ENCODE assay signal across 23 cellular contexts in genomic region chr7:132106491-132106890, GRCh38.
DNase-seq lines count a peak whose midpoint lies in the region.
"Had no signal": no experiment of that assay in that cellular context is flagged by ENCODE, and none has a peak within 500 bp of the region (broad histone marks: within the 10 kb centered on the region; RNA-seq: fewer than 3 reads in every experiment).

No MANE protein-coding gene starts in this region.

- H2AK5ac ChIP-seq in neuronal stem cell (ENCODE audit: low read depth, low read length) = peak overlapping the region; percentile 27

- H3K4ac ChIP-seq in neuronal stem cell (ENCODE audit: low read length) = no peak overlapping the region

- H3K4me2 ChIP-seq in neuronal stem cell (ENCODE audit: insufficient read depth, low read length, poor library complexity, severe bottlenecking) = no peak overlapping the region
- H3K4me2 ChIP-seq: A549; BLaER1 treated with 17β-estradiol and CSF1 and Interleukin-3, amounts not matched to agents 10 nM and 100 nM had no signal

- H3K23ac ChIP-seq in neuronal stem cell (ENCODE audit: low read depth, low read length, poor library complexity) = no peak overlapping the region

- H2BK5ac ChIP-seq in neuronal stem cell (ENCODE audit: low read length) = no peak overlapping the region

- H3K36me3 Mint-ChIP-seq in activated naive CD4-positive, alpha-beta T cell treated with anti-CD3 and anti-CD28 coated beads, Interleukin-2, amount 10 ng/mL, durations not matched to agents 7 days and 5 days = no peaks in the 10 kb centered on the region
- H3K36me3 Mint-ChIP-seq: CD8-positive, alpha-beta T cell had no signal

- no peaks in the 10 kb centered on the region for H3K27me3 ChIP-seq in neuronal stem cell (ENCODE audit: control insufficient read depth in 3 of 3, insufficient read depth in 3 of 3, low read depth in 1 of 3, low read length in 3 of 3)
- H3K27me3 ChIP-seq: BLaER1 treated with 17β-estradiol and CSF1 and Interleukin-3, amounts not matched to agents 10 nM and 100 nM had no signal

- no peak overlapping the region for H3K4me3 Mint-ChIP-seq in activated naive CD4-positive, alpha-beta T cell treated with anti-CD3 and anti-CD28 coated beads, Interleukin-2, amount 10 ng/mL, durations not matched to agents 7 days and 5 days
- H3K4me3 Mint-ChIP-seq: B cell; CD4-positive, alpha-beta T cell; CD8-positive, alpha-beta T cell had no signal

- H2BK12ac ChIP-seq in neuronal stem cell (ENCODE audit: low read length) = no peak overlapping the region

- no peak overlapping the region for H4K91ac ChIP-seq in neuronal stem cell (ENCODE audit: low read depth, low read length, poor library complexity)

- H3K79me1 ChIP-seq in neuronal stem cell (ENCODE audit: low read depth, low read length) = no peaks in the 10 kb centered on the region

- CTCF ChIA-PET in activated naive CD4-positive, alpha-beta T cell treated with anti-CD3 and anti-CD28 coated beads, Interleukin-2, amount 10 ng/mL, durations not matched to agents 7 days and 5 days (lab: Charles Lee) = no interaction called here

- H3K27me3 Mint-ChIP-seq in activated naive CD4-positive, alpha-beta T cell treated with anti-CD3 and anti-CD28 coated beads, Interleukin-2, amount 10 ng/mL, durations not matched to agents 7 days and 5 days = peaks cover 15% of the 10 kb centered on the region

- H2AFZ ChIP-seq in neuronal stem cell (ENCODE audit: low read length) = no peak overlapping the region

- no CpG with 5 or more reads among the region's 7 CpGs for WGBS in neuronal stem cell (ENCODE audit: extremely low coverage in 2 of 2, insufficient read length in 2 of 2, insufficient replicate concordance in 1 of 2), 2 donors

- H3K9ac ChIP-seq in neuronal stem cell (ENCODE audit: low read depth, low read length, poor library complexity) = no peak overlapping the region
- H3K9ac ChIP-seq: BLaER1 treated with 17β-estradiol and CSF1 and Interleukin-3, amounts not matched to agents 10 nM and 100 nM had no signal

- no peaks in the 10 kb centered on the region for H3K9me3 Mint-ChIP-seq in activated naive CD4-positive, alpha-beta T cell treated with anti-CD3 and anti-CD28 coated beads, Interleukin-2, amount 10 ng/mL, durations not matched to agents 7 days and 5 days
- H3K9me3 Mint-ChIP-seq: CD4-positive, alpha-beta T cell; CD8-positive, alpha-beta T cell had no signal

- peak; percentile 14 for DNase-seq in activated naive CD4-positive, alpha-beta T cell treated with anti-CD3 and anti-CD28 coated beads, Interleukin-2, amount 10 ng/mL, durations not matched to agents 7 days and 5 days
- DNase-seq in activated naive CD4-positive, alpha-beta T cell (lab: John Stamatoyannopoulos, UW) = no peak
- DNase-seq in mesenteric fat pad (ENCODE audit: low spot score) (peak; percentile 73), neuronal stem cell (ENCODE audit: low spot score) (no peak), GM19238 (ENCODE audit: insufficient read length, low spot score) (no peak), DMS 273 treated with DMSO at 0.1 percent for 48 hours (lab: John Stamatoyannopoulos, UW) (no peak)
- DNase-seq: AML-193; Caco-2; Calu3; CD4-positive, alpha-beta T cell; CD8-positive, alpha-beta T cell; DMS153; DMS53; DMS79; DND-41; EL; GDM1 had no signal

- H3K27ac Mint-ChIP-seq in activated naive CD4-positive, alpha-beta T cell treated with anti-CD3 and anti-CD28 coated beads, Interleukin-2, amount 10 ng/mL, durations not matched to agents 7 days and 5 days = no peak overlapping the region
- H3K27ac Mint-ChIP-seq: B cell; CD4-positive, alpha-beta T cell; CD8-positive, alpha-beta T cell had no signal

- H3K4me3 ChIP-seq in neuronal stem cell (ENCODE audit: low read length in 2 of 2) = no peak overlapping the region
- H3K4me3 ChIP-seq: A549; BLaER1 treated with 17β-estradiol and CSF1 and Interleukin-3, amounts not matched to agents 10 nM and 100 nM; GM12878 had no signal

- H2BK120ac ChIP-seq in neuronal stem cell (ENCODE audit: low read depth, low read length) = no peak overlapping the region

- H3K27ac ChIP-seq in neuronal stem cell (replicated peaks; ENCODE audit: low read length) = no peak overlapping the region
- H3K27ac ChIP-seq: 22Rv1; A549; BLaER1 treated with 17β-estradiol and CSF1 and Interleukin-3, amounts not matched to agents 10 nM and 100 nM; C4-2B had no signal

- H3K36me3 ChIP-seq in neuronal stem cell (replicated peaks in 1 of 2; ENCODE audit: control insufficient read depth in 2 of 2, insufficient read depth in 2 of 2, low read length in 2 of 2) = no peaks in the 10 kb centered on the region
- H3K36me3 ChIP-seq: BLaER1 treated with 17β-estradiol and CSF1 and Interleukin-3, amounts not matched to agents 10 nM and 100 nM had no signal

- no peak overlapping the region for H4K8ac ChIP-seq in neuronal stem cell (ENCODE audit: low read depth, low read length)

- H3K14ac ChIP-seq in neuronal stem cell (ENCODE audit: low read length) = no peak overlapping the region

- H3K9me3 ChIP-seq in neuronal stem cell (replicated peaks in 1 of 2; ENCODE audit: control insufficient read depth in 2 of 2, insufficient read depth in 1 of 2, low read depth in 1 of 2, low read length in 2 of 2) = no peaks in the 10 kb centered on the region
- H3K9me3 ChIP-seq: A549; BLaER1 treated with 17β-estradiol and CSF1 and Interleukin-3, amounts not matched to agents 10 nM and 100 nM; Caco-2 had no signal

- H3K4me1 ChIP-seq in neuronal stem cell (ENCODE audit: control insufficient read depth in 2 of 2, insufficient read depth in 1 of 2, low read depth in 1 of 2, low read length in 2 of 2) = peaks cover 0 to 10% of the 10 kb centered on the region in 2 donors
- H3K4me1 ChIP-seq: A549; BLaER1 treated with 17β-estradiol and CSF1 and Interleukin-3, amounts not matched to agents 10 nM and 100 nM had no signal

- H3K18ac ChIP-seq in neuronal stem cell (ENCODE audit: low read length) = peak overlapping the region; percentile 9

- no peak overlapping the region for H2BK15ac ChIP-seq in neuronal stem cell (ENCODE audit: low read length)

- no peaks in the 10 kb centered on the region for H3K4me1 Mint-ChIP-seq in activated naive CD4-positive, alpha-beta T cell treated with anti-CD3 and anti-CD28 coated beads, Interleukin-2, amount 10 ng/mL, durations not matched to agents 7 days and 5 days
- H3K4me1 Mint-ChIP-seq: B cell had no signal

Comparison
In these comparisons a context has a peak if more than half of its experiments do, and no peak if none do; other contexts are left out.
1. DNase-seq: peak in activated naive CD4-positive, alpha-beta T cell treated with anti-CD3 and anti-CD28 coated beads, Interleukin-2, amount 10 ng/mL, durations not matched to agents 7 days and 5 days (single experiment) and mesenteric fat pad (single experiment); none in activated naive CD4-positive, alpha-beta T cell (0 of 4), neuronal stem cell (single experiment), GM19238 (single experiment) and DMS 273 treated with DMSO at 0.1 percent for 48 hours (single experiment).